Comparison of ENCODE assay signal across 14 cellular contexts in the genomic region with DNA sequence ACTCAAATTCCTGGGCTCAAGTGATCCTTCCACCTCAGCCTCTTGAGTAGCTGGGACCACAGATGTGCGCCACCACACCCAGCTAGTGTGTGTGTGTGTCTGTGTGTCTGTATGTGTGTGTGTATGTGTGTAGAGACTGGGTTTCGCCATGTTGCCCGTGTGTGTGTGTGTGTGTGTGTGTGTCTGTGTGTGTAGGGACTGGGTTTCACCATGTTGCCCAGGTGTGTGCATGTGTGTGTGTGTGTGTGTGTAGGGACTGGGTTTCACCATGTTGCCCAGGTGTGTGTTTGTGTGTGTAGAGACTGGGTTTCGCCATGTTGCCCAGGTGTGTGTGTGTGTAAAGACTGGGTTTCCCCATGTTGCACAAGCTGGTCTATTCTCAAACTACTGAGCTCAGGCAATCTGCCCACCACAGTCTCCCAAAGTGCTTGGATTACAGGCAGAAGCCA. TPM values are rescaled to one million over a fixed set of nuclear protein-coding genes. Genes with fewer than 3 reads are reported as not detected.
DNase-seq lines count a peak whose midpoint lies in the region; ATAC-seq and TF ChIP-seq lines count a peak whose summit lies in the region.
"Had no signal": no experiment of that assay in that cellular context is flagged by ENCODE, and none has a peak within 500 bp of the region (broad histone marks: within the 10 kb centered on the region; RNA-seq: fewer than 3 reads in every experiment).

No MANE protein-coding gene starts in this region.

- H3K4me1 Mint-ChIP-seq in stimulated activated effector memory CD8-positive, alpha-beta T cell treated with anti-CD3 and anti-CD28 coated beads, Interleukin-12 subunit alpha, Interleukin-12 subunit beta, amount 100 ng/mL, for 72 hours, result peaks cover 31% of the 10 kb centered on the region

- peak overlapping the region; percentile 87 for H3K27ac Mint-ChIP-seq in stimulated activated effector memory CD8-positive, alpha-beta T cell treated with anti-CD3 and anti-CD28 coated beads, Interleukin-12 subunit alpha, Interleukin-12 subunit beta, amount 100 ng/mL, for 72 hours

- H3K4me3 Mint-ChIP-seq in stimulated activated effector memory CD8-positive, alpha-beta T cell treated with anti-CD3 and anti-CD28 coated beads, Interleukin-12 subunit alpha, Interleukin-12 subunit beta, amount 100 ng/mL, for 72 hours, result peak overlapping the region; percentile 27

- H3K27me3 ChIP-seq in Peyer's patch (no peaks in the 10 kb centered on the region), H7 (ENCODE audit: control insufficient read depth, insufficient read depth, low read length) (no peaks in the 10 kb centered on the region)
- H3K27me3 ChIP-seq: body of pancreas had no signal

- TF ChIP-seq CTCF in Peyer's patch (IDR thresholded peaks at IDR 0.05), result no peak

- H3K36me3 Mint-ChIP-seq in stimulated activated effector memory CD8-positive, alpha-beta T cell treated with anti-CD3 and anti-CD28 coated beads, Interleukin-12 subunit alpha, Interleukin-12 subunit beta, amount 100 ng/mL, for 72 hours, result peaks cover 83% of the 10 kb centered on the region

- DNase-seq in DMS53 (lab: John Stamatoyannopoulos, UW), result peak; percentile 84
- DNase-seq in DMS53 treated with DMSO at 0.1 percent for 48 hours (lab: John Stamatoyannopoulos, UW; ENCODE audit: unreplicated experiment), result no peak
- no peak for DNase-seq in Peyer's patch
- DNase-seq in epithelial cell of prostate (ENCODE audit: low read depth, low spot score), result peak; percentile 50
- no peak for DNase-seq in stimulated activated effector memory CD8-positive, alpha-beta T cell treated with anti-CD3 and anti-CD28 coated beads, Interleukin-12 subunit alpha, Interleukin-12 subunit beta, amount 100 ng/mL, for 72 hours (ENCODE audit: low spot score in 2 of 2)
- DNase-seq in H7, result no peak
- no peak for DNase-seq in NCI-H1930 (lab: John Stamatoyannopoulos, UW)
- DNase-seq: GOT3, left colon had no signal

- H3K4me3 ChIP-seq in Peyer's patch (no peak overlapping the region), H7 (ENCODE audit: insufficient read depth, low read depth, low read length) (no peak overlapping the region)
- H3K4me3 ChIP-seq: body of pancreas, SK-N-MC, thoracic aorta had no signal

- peaks cover 0 to 11% (median 0%) of the 10 kb centered on the region in 4 donors for H3K4me1 ChIP-seq in Peyer's patch
- H3K4me1 ChIP-seq: body of pancreas had no signal

- H3K9me3 Mint-ChIP-seq in stimulated activated effector memory CD8-positive, alpha-beta T cell treated with anti-CD3 and anti-CD28 coated beads, Interleukin-12 subunit alpha, Interleukin-12 subunit beta, amount 100 ng/mL, for 72 hours, result no peaks in the 10 kb centered on the region

- no peaks in the 10 kb centered on the region for H3K9me3 ChIP-seq in Peyer's patch
- H3K9me3 ChIP-seq: body of pancreas, thoracic aorta had no signal

- no peak for ATAC-seq in stimulated activated effector memory CD8-positive, alpha-beta T cell treated with anti-CD3 and anti-CD28 coated beads, Interleukin-12 subunit alpha, Interleukin-12 subunit beta, amount 100 ng/mL, for 72 hours
- ATAC-seq in GM21515 (IDR thresholded peaks at IDR 0.05; ENCODE audit: unreplicated experiment), result no peak

- H3K36me3 ChIP-seq in Peyer's patch (peaks cover 0 to 61% (median 0%) of the 10 kb centered on the region in 3 donors), H7 (replicated peaks; ENCODE audit: control insufficient read depth, insufficient read depth, low read length) (peaks cover 32% of the 10 kb centered on the region)

- peak overlapping the region; percentile 16 to 56 (median 44) for H3K27ac ChIP-seq in Peyer's patch
- peak overlapping the region; percentile 83 for H3K27ac ChIP-seq in epithelial cell of prostate
- H3K27ac ChIP-seq: body of pancreas, parathyroid adenoma, SK-N-MC, thoracic aorta had no signal

- no peak for TF ChIP-seq POLR2A in Peyer's patch (IDR thresholded peaks at IDR 0.05)

RNA-seq across cellular contexts. Expression of a gene that starts 28.3 kb away (rescaled TPM):
- 10 to 100 TPM; 23.5 to 47.0 (median 30.9) TPM for total RNA-seq in Peyer's patch
- total RNA-seq in H7 (2014; rRNA removed; shearing (Covaris generic)), result 49.9 and 57.2 TPM in 2 replicates

Comparison
In these comparisons a context has a peak if more than half of its experiments do, and no peak if none do; other contexts are left out.
1. DNase-seq: peak in DMS53 (single experiment) and epithelial cell of prostate (single experiment); none in DMS53 treated with DMSO at 0.1 percent for 48 hours (single experiment), Peyer's patch (0 of 3), stimulated activated effector memory CD8-positive, alpha-beta T cell treated with anti-CD3 and anti-CD28 coated beads, Interleukin-12 subunit alpha, Interleukin-12 subunit beta, amount 100 ng/mL, for 72 hours (0 of 2), H7 (single experiment) and NCI-H1930 (0 of 2).